8 cellular contexts compared by ENCODE assay signal in the genomic region with DNA sequence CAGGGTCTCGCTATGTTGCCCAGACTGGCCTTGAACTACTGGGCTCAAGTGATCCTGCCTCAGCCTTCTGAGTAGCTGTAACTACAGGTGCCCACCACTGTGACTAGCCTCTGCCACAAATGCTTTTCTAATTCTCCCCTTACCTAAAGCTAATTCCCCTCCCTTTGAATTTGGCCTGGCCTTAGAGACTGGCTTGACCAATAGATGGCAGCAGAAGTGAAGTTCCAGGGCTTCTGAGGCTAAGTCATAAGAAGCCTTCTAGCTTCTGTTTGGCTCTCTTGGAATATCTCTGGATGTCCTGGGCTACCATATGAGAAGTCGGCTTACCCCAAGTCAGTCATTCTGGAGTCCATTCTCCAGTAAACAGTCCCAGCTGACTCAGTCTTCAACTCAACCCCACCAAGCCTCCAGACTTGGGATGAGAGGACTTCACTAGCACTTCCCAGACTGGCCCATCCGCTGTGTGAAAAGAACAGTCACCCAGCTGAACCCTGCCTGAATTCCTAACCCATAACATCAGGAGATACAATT.
DNase-seq lines count a peak whose midpoint lies in the region; ATAC-seq and TF ChIP-seq lines count a peak whose summit lies in the region.

No MANE protein-coding gene starts in this region.

- in situ Hi-C loops in G401 (cut with HindIII; ENCODE audit: low sequenced_read_pairs), result no loop called here

- DNase-seq in G401 (ENCODE audit: low spot score), result peak; percentile 25
- DNase-seq in HFF-Myc (ENCODE audit: extremely low read depth, low read depth), result peak; percentile 42
- DNase-seq in NCI-H460 (ENCODE audit: extremely low read depth, low read depth), result peak; percentile 60
- no peak for DNase-seq in breast epithelium (ENCODE audit: low spot score in 2 of 2)
- DNase-seq in right lobe of liver, result no peak
- no peak for DNase-seq in activated CD8-positive, alpha-beta memory T cell treated with anti-CD3 and anti-CD28 coated beads, Interleukin-2, amount 50 U/mL, for 48 hours

- H3K4me3 ChIP-seq in HFF-Myc (replicated peaks; ENCODE audit: low read depth, low read length) (no peak overlapping the region), breast epithelium (no peak overlapping the region), right lobe of liver (no peak overlapping the region)

- intact Hi-C loops in breast epithelium (cut with DNase I; ENCODE audit: low total_unique reads), result no loop called here
- intact Hi-C loops in right lobe of liver (cut with DNase I), result no loop called here

- H3K9me3 ChIP-seq in breast epithelium, result no peaks in the 10 kb centered on the region
- no peaks in the 10 kb centered on the region for H3K9me3 ChIP-seq in right lobe of liver

- H3K36me3 ChIP-seq in breast epithelium (no peaks in the 10 kb centered on the region), right lobe of liver (no peaks in the 10 kb centered on the region)

- ATAC-seq in right lobe of liver, result peak; percentile 43 to 72 (median 70)
- ATAC-seq in HG03439 (IDR thresholded peaks at IDR 0.05; ENCODE audit: unreplicated experiment), result no peak
- ATAC-seq in HG03025 (IDR thresholded peaks at IDR 0.05; ENCODE audit: low FRiP score, unreplicated experiment), result no peak

- WGBS in right lobe of liver (ENCODE audit: insufficient coverage, low coverage, low lambda C conversion rate, missing lambda C conversion rate), result 78% methylated on average over 1 of the region's 3 CpGs

- peak; percentile 61 for TF ChIP-seq CTCF in HFF-Myc (IDR thresholded peaks at IDR 0.05; ENCODE audit: low read depth, low read length, missing control alignments)
- peak in 2 of 3 donors; percentile 20 to 29 for TF ChIP-seq CTCF in breast epithelium (IDR thresholded peaks at IDR 0.05)
- peak in 3 of 4 donors; percentile 53 to 60 (median 53) for TF ChIP-seq CTCF in right lobe of liver (IDR thresholded peaks at IDR 0.05)

- H3K27me3 ChIP-seq in breast epithelium, result peaks cover 0 to 2% of the 10 kb centered on the region in 2 donors
- no peaks in the 10 kb centered on the region for H3K27me3 ChIP-seq in right lobe of liver

- TF ChIP-seq POLR2A in breast epithelium (IDR thresholded peaks at IDR 0.05) (no peak), right lobe of liver (IDR thresholded peaks at IDR 0.05) (no peak)

- H3K4me1 ChIP-seq in breast epithelium, result no peaks in the 10 kb centered on the region
- H3K4me1 ChIP-seq in right lobe of liver, result no peaks in the 10 kb centered on the region

- no peak overlapping the region for H3K27ac ChIP-seq in breast epithelium
- H3K27ac ChIP-seq in right lobe of liver, result no peak overlapping the region

Comparison
In these comparisons a context has a peak if more than half of its experiments do, and no peak if none do; other contexts are left out.
1. DNase-seq: peak in G401 (single experiment), HFF-Myc (single experiment) and NCI-H460 (single experiment); none in breast epithelium (0 of 2), right lobe of liver (0 of 3) and activated CD8-positive, alpha-beta memory T cell treated with anti-CD3 and anti-CD28 coated beads, Interleukin-2, amount 50 U/mL, for 48 hours (single experiment).
2. ATAC-seq: peak in right lobe of liver (4 of 4); none in HG03439 (single experiment) and HG03025 (single experiment).
3. Peak in every context shown above with its lines, with median percentiles within 50 percentile points of each other: CTCF ChIP-seq.